Comparison of ENCODE assay signal across 15 cellular contexts in the genomic region with DNA sequence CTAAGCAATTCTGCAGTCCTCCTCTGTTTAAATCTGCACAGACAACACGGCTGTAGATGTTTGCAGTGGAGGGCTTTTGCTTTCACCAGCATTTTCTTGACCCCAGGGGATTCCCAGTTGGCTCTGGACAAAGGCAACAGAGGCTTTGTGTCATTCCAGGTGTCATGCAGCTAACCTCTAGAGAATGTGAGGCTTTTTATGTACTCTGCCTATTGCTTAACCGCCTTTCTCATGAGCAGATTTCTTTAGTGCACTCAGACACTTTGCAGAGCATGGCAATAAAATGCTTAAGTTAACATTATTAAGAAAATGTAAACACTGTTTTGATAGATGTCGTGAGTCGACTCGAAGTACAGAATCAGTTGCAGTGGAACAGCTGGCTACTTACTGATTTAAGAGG.
DNase-seq lines count a peak whose midpoint lies in the region; ATAC-seq, FAIRE-seq and TF ChIP-seq lines count a peak whose summit lies in the region.
"Had no signal": no experiment of that assay in that cellular context is flagged by ENCODE, and none has a peak within 500 bp of the region (broad histone marks: within the 10 kb centered on the region; RNA-seq: fewer than 3 reads in every experiment).

No MANE protein-coding gene starts in this region.

- H4K20me1 ChIP-seq in KMS-11 (ENCODE audit: insufficient read depth): no peaks in the 10 kb centered on the region

- no peaks in the 10 kb centered on the region for H3K36me3 Mint-ChIP-seq in stimulated activated naive B cell treated with anti-CD40 and anti-IgM and Interleukin-4, amounts not matched to agents 10 μg/mL and 1 μg/mL and 100 μg/mL, for 72 hours

- H3K4me3 ChIP-seq in KMS-11 (IDR thresholded peaks at IDR 0.05; ENCODE audit: insufficient read depth, low read depth, low read length): no peak overlapping the region

- no peak for TF ChIP-seq CTCF in KMS-11 (conservative IDR thresholded peaks at IDR 0.05; ENCODE audit: low read depth, low read length)

- H3K9ac ChIP-seq in KMS-11: peak overlapping the region; percentile 45; the same call in 1 of the 2 replicates

- H3K27ac Mint-ChIP-seq in stimulated activated naive B cell treated with anti-CD40 and anti-IgM and Interleukin-4, amounts not matched to agents 10 μg/mL and 1 μg/mL and 100 μg/mL, for 72 hours: no peak overlapping the region
- H3K27ac Mint-ChIP-seq: stimulated activated naive CD8-positive, alpha-beta T cell treated with anti-CD3 and anti-CD28 coated beads, Interleukin-15, Interleukin-2, amounts not matched to agents 100 ng/mL and 50 ng/mL, for 24 hours had no signal

- H3K27me3 Mint-ChIP-seq in stimulated activated naive B cell treated with anti-CD40 and anti-IgM and Interleukin-4, amounts not matched to agents 10 μg/mL and 1 μg/mL and 100 μg/mL, for 72 hours: no peaks in the 10 kb centered on the region
- H3K27me3 Mint-ChIP-seq: stimulated activated naive CD8-positive, alpha-beta T cell treated with anti-CD3 and anti-CD28 coated beads, Interleukin-15, Interleukin-2, amounts not matched to agents 100 ng/mL and 50 ng/mL, for 24 hours had no signal

- peak overlapping the region; percentile 79 for H3K27ac ChIP-seq in KMS-11
- H3K27ac ChIP-seq: neutrophil had no signal

- H3K36me3 ChIP-seq in KMS-11 (ENCODE audit: insufficient read depth): no peaks in the 10 kb centered on the region
- H3K36me3 ChIP-seq: neutrophil had no signal

- ATAC-seq in HG03045 (IDR thresholded peaks at IDR 0.05; ENCODE audit: unreplicated experiment) (no peak), GM18511 (IDR thresholded peaks at IDR 0.05; ENCODE audit: unreplicated experiment) (no peak)
- no peak for ATAC-seq in stimulated activated naive B cell treated with anti-CD40 and anti-IgM and Interleukin-4, amounts not matched to agents 10 μg/mL and 1 μg/mL and 100 μg/mL, for 72 hours (replicated peaks)

- H3K4me2 ChIP-seq in KMS-11: peak overlapping the region; percentile 82

- peaks cover 8 to 13% of the 10 kb centered on the region in 2 donors for H3K9me3 Mint-ChIP-seq in stimulated activated naive B cell treated with anti-CD40 and anti-IgM and Interleukin-4, amounts not matched to agents 10 μg/mL and 1 μg/mL and 100 μg/mL, for 72 hours

- DNase-seq in NCI-H524 treated with DMSO at 0.1 percent for 48 hours (lab: John Stamatoyannopoulos, UW) (peak; percentile 25), retina (peak; percentile 69)
- DNase-seq in stimulated activated naive B cell treated with anti-CD40 and anti-IgM and Interleukin-4, amounts not matched to agents 10 μg/mL and 1 μg/mL and 100 μg/mL, for 72 hours: no peak
- DNase-seq in activated CD8-positive, alpha-beta memory T cell treated with anti-CD3 and anti-CD28 coated beads, Interleukin-2, amount 50 U/mL, for 48 hours: no peak
- DNase-seq: activated CD4-positive, alpha-beta T cell treated with anti-CD3 and anti-CD28 coated beads for 4 hours; central memory CD4-positive, alpha-beta T cell; DND-41; NCI-H2171 treated with DMSO at 0.1 percent for 48 hours had no signal

- no peaks in the 10 kb centered on the region for H3K27me3 ChIP-seq in KMS-11 (ENCODE audit: insufficient read depth, low read depth)
- H3K27me3 ChIP-seq: neutrophil had no signal

- peak overlapping the region; percentile 61; the same call in 1 of the 2 replicates for H2AFZ ChIP-seq in KMS-11 (ENCODE audit: low read depth)

- no peaks in the 10 kb centered on the region for H3K79me2 ChIP-seq in KMS-11 (ENCODE audit: insufficient read depth, low read depth)

- no peaks in the 10 kb centered on the region for H3K4me1 Mint-ChIP-seq in stimulated activated naive B cell treated with anti-CD40 and anti-IgM and Interleukin-4, amounts not matched to agents 10 μg/mL and 1 μg/mL and 100 μg/mL, for 72 hours

- FAIRE-seq in endometrium (lab: Jason Lieb, UNC): peak; percentile 70
- FAIRE-seq: islet of Langerhans had no signal

- no peak overlapping the region for H3K4me3 Mint-ChIP-seq in stimulated activated naive B cell treated with anti-CD40 and anti-IgM and Interleukin-4, amounts not matched to agents 10 μg/mL and 1 μg/mL and 100 μg/mL, for 72 hours
- H3K4me3 Mint-ChIP-seq: stimulated activated naive CD8-positive, alpha-beta T cell treated with anti-CD3 and anti-CD28 coated beads, Interleukin-15, Interleukin-2, amounts not matched to agents 100 ng/mL and 50 ng/mL, for 24 hours had no signal

- H3K4me1 ChIP-seq in KMS-11 (ENCODE audit: low read depth, poor library complexity, severe bottlenecking): peaks cover 47% of the 10 kb centered on the region

Comparison
In these comparisons a context has a peak if more than half of its experiments do, and no peak if none do; other contexts are left out.
1. DNase-seq: peak in NCI-H524 treated with DMSO at 0.1 percent for 48 hours (single experiment) and retina (single experiment); none in stimulated activated naive B cell treated with anti-CD40 and anti-IgM and Interleukin-4, amounts not matched to agents 10 μg/mL and 1 μg/mL and 100 μg/mL, for 72 hours (single experiment) and activated CD8-positive, alpha-beta memory T cell treated with anti-CD3 and anti-CD28 coated beads, Interleukin-2, amount 50 U/mL, for 48 hours (single experiment).